Comparison of ENCODE assay signal across 34 cellular contexts in genomic region chr15:64082757-64083156, GRCh38.
"Had no signal": no experiment of that assay in that cellular context is flagged by ENCODE, and none has a peak within 500 bp of the region (broad histone marks: within the 10 kb centered on the region; RNA-seq: fewer than 3 reads in every experiment).

No MANE protein-coding gene starts in this region.

- H3K27ac ChIP-seq: ascending aorta, cardiac muscle cell, colonic mucosa, WERI-Rb-1 had no signal

- H3K4me1 ChIP-seq: ascending aorta, colonic mucosa had no signal

- DNase-seq: activated B cell treated with CpG ODN at 0.5 μM for 24 hours; activated CD4-positive, alpha-beta memory T cell treated with anti-CD3 and anti-CD28 coated beads for 36 hours; activated CD4-positive, alpha-beta T cell treated with anti-CD3 and anti-CD28 coated beads for 4 hours; activated CD4-positive, alpha-beta T cell treated with anti-CD3 and anti-CD28 coated beads, Interleukin-2, amount 10 ng/mL, durations not matched to agents 24 days and 14 days; activated CD4-positive, alpha-beta T cell treated with anti-CD3 and anti-CD28 coated beads, Interleukin-2, amount 50 U/mL, for 1 hour; activated CD4-positive, alpha-beta T cell treated with anti-CD3 and anti-CD28 coated beads, Interleukin-2, amount 50 U/mL, for 4 hours; activated CD4-positive, CD25-positive, alpha-beta regulatory T cell treated with anti-CD3 and anti-CD28 coated beads, Interleukin-2, amount 50 U/mL, for 72 hours; activated CD8-positive, alpha-beta memory T cell treated with anti-CD3 and anti-CD28 coated beads, Interleukin-2, amount 50 U/mL, for 4 hours; activated CD8-positive, alpha-beta T cell treated with anti-CD3 and anti-CD28 coated beads for 36 hours; activated effector memory CD4-positive, alpha-beta T cell treated with Interleukin-2 at 50 U/mL for 16 hours; activated gamma-delta T cell; activated naive CD4-positive, alpha-beta T cell treated with anti-CD3 and anti-CD28 coated beads, Interleukin-2, amount 10 ng/mL, durations not matched to agents 7 days and 5 days; activated naive CD4-positive, alpha-beta T cell treated with Interleukin-2 at 50 U/mL for 16 hours; activated naive CD8-positive, alpha-beta T cell treated with anti-CD3 and anti-CD28 coated beads for 36 hours; activated T-cell treated with anti-CD3 and anti-CD28 coated beads, Interleukin-2, amount 50 U/mL, for 24 hours; activated T-cell treated with anti-CD3 and anti-CD28 coated beads, Interleukin-2, amount 50 U/mL, for 48 hours; amygdala; anterior cingulate cortex; caudate nucleus; cerebellar nuclear complex; colonic mucosa; T-helper 1 cell; T-helper 2 cell; T-helper 9 cell; WERI-Rb-1 had no signal

- FAIRE-seq: bronchial epithelial cell had no signal

- H3K36me3 ChIP-seq: colonic mucosa had no signal

- H3K4me3 ChIP-seq: ascending aorta, cardiac muscle cell, colonic mucosa had no signal

- H3K4me3 Mint-ChIP-seq: activated B cell treated with CpG ODN at 0.5 μM for 24 hours; activated CD4-positive, alpha-beta memory T cell treated with anti-CD3 and anti-CD28 coated beads for 36 hours; activated CD4-positive, alpha-beta T cell treated with anti-CD3 and anti-CD28 coated beads, Interleukin-2, amount 10 ng/mL, durations not matched to agents 24 days and 14 days; activated CD8-positive, alpha-beta T cell treated with anti-CD3 and anti-CD28 coated beads for 36 hours; activated naive CD4-positive, alpha-beta T cell treated with anti-CD3 and anti-CD28 coated beads, Interleukin-2, amount 10 ng/mL, durations not matched to agents 7 days and 5 days; activated naive CD4-positive, alpha-beta T cell treated with anti-CD3 and anti-CD28 coated beads, Interleukin-2, amount 50 U/mL, for 24 hours; activated naive CD8-positive, alpha-beta T cell treated with anti-CD3 and anti-CD28 coated beads for 36 hours; activated T-cell treated with anti-CD3 and anti-CD28 coated beads, Interleukin-2, amount 50 U/mL, for 24 hours; brain; central memory CD8-positive, alpha-beta T cell; T-helper 1 cell treated with Interleukin-12 subunit alpha and Interleukin-12 subunit beta and Interleukin-4 antibody, amounts not matched to agents 30 μg/mL and 1 μg/mL, for 36 hours; T-helper 2 cell treated with Interferon-gamma antibody and Interleukin-4, amounts not matched to agents 5 μg/mL and 100 μg/mL, for 36 hours had no signal

- H3K9me3 Mint-ChIP-seq: activated B cell treated with CpG ODN at 0.5 μM for 24 hours; activated CD4-positive, alpha-beta memory T cell treated with anti-CD3 and anti-CD28 coated beads for 36 hours; activated CD4-positive, alpha-beta T cell treated with anti-CD3 and anti-CD28 coated beads, Interleukin-2, amount 10 ng/mL, durations not matched to agents 24 days and 14 days; activated CD8-positive, alpha-beta T cell treated with anti-CD3 and anti-CD28 coated beads for 36 hours; activated naive CD4-positive, alpha-beta T cell treated with anti-CD3 and anti-CD28 coated beads, Interleukin-2, amount 10 ng/mL, durations not matched to agents 7 days and 5 days; activated naive CD4-positive, alpha-beta T cell treated with anti-CD3 and anti-CD28 coated beads, Interleukin-2, amount 50 U/mL, for 24 hours; activated naive CD8-positive, alpha-beta T cell treated with anti-CD3 and anti-CD28 coated beads for 36 hours; activated T-cell treated with anti-CD3 and anti-CD28 coated beads, Interleukin-2, amount 50 U/mL, for 24 hours; activated T-helper 2 cell treated with anti-CD3 and anti-CD28 coated beads, Interferon-gamma antibody, Interleukin-2, Interleukin-4, amounts not matched to agents 10 μg/mL and 5 μg/mL and 100 μg/mL, durations not matched to agents 14 hours and 24 hours and 36 hours; central memory CD8-positive, alpha-beta T cell had no signal

- H3K27me3 Mint-ChIP-seq: activated B cell treated with CpG ODN at 0.5 μM for 24 hours; activated CD4-positive, alpha-beta memory T cell treated with anti-CD3 and anti-CD28 coated beads for 36 hours; activated CD4-positive, alpha-beta T cell treated with anti-CD3 and anti-CD28 coated beads, Interleukin-2, amount 10 ng/mL, durations not matched to agents 24 days and 14 days; activated CD8-positive, alpha-beta T cell treated with anti-CD3 and anti-CD28 coated beads for 36 hours; activated naive CD4-positive, alpha-beta T cell treated with anti-CD3 and anti-CD28 coated beads, Interleukin-2, amount 10 ng/mL, durations not matched to agents 7 days and 5 days; activated naive CD4-positive, alpha-beta T cell treated with anti-CD3 and anti-CD28 coated beads, Interleukin-2, amount 50 U/mL, for 24 hours; activated naive CD8-positive, alpha-beta T cell treated with anti-CD3 and anti-CD28 coated beads for 36 hours; activated T-cell treated with anti-CD3 and anti-CD28 coated beads, Interleukin-2, amount 50 U/mL, for 24 hours; brain; central memory CD8-positive, alpha-beta T cell had no signal

- ATAC-seq: activated CD8-positive, alpha-beta T cell treated with anti-CD3 and anti-CD28 coated beads for 36 hours had no signal

- H3K4me1 Mint-ChIP-seq: activated CD4-positive, alpha-beta T cell treated with anti-CD3 and anti-CD28 coated beads, Interleukin-2, amount 10 ng/mL, durations not matched to agents 24 days and 14 days; activated naive CD4-positive, alpha-beta T cell treated with anti-CD3 and anti-CD28 coated beads, Interleukin-2, amount 10 ng/mL, durations not matched to agents 7 days and 5 days; activated naive CD4-positive, alpha-beta T cell treated with anti-CD3 and anti-CD28 coated beads, Interleukin-2, amount 50 U/mL, for 24 hours; activated naive CD8-positive, alpha-beta T cell treated with anti-CD3 and anti-CD28 coated beads for 36 hours; brain had no signal

- H3K27ac Mint-ChIP-seq: activated B cell treated with CpG ODN at 0.5 μM for 24 hours; activated CD4-positive, alpha-beta memory T cell treated with anti-CD3 and anti-CD28 coated beads for 36 hours; activated CD4-positive, alpha-beta T cell treated with anti-CD3 and anti-CD28 coated beads, Interleukin-2, amount 10 ng/mL, durations not matched to agents 24 days and 14 days; activated CD8-positive, alpha-beta T cell treated with anti-CD3 and anti-CD28 coated beads for 36 hours; activated naive CD4-positive, alpha-beta T cell treated with anti-CD3 and anti-CD28 coated beads, Interleukin-2, amount 50 U/mL, for 24 hours; activated naive CD8-positive, alpha-beta T cell treated with anti-CD3 and anti-CD28 coated beads for 36 hours; activated T-cell treated with anti-CD3 and anti-CD28 coated beads, Interleukin-2, amount 50 U/mL, for 24 hours; activated T-helper 2 cell treated with anti-CD3 and anti-CD28 coated beads, Interferon-gamma antibody, Interleukin-2, Interleukin-4, amounts not matched to agents 10 μg/mL and 5 μg/mL and 100 μg/mL, durations not matched to agents 14 hours and 24 hours and 36 hours; brain; T-helper 1 cell treated with Interleukin-12 subunit alpha and Interleukin-12 subunit beta and Interleukin-4 antibody, amounts not matched to agents 30 μg/mL and 1 μg/mL, for 36 hours; T-helper 2 cell treated with Interferon-gamma antibody and Interleukin-4, amounts not matched to agents 5 μg/mL and 100 μg/mL, for 36 hours had no signal

- H3K27me3 ChIP-seq: ascending aorta, cardiac muscle cell, colonic mucosa had no signal

- H3K9me3 ChIP-seq: ascending aorta, colonic mucosa had no signal
